ENCODE assay signal across 11 cellular contexts in genomic region chr20:38023181-38024085, GRCh38.
DNase-seq lines count a peak whose midpoint lies in the region; TF ChIP-seq lines count a peak whose summit lies in the region.
"Had no signal": no experiment of that assay in that cellular context is flagged by ENCODE, and none has a peak within 500 bp of the region (broad histone marks: within the 10 kb centered on the region; RNA-seq: fewer than 3 reads in every experiment).

No MANE protein-coding gene starts in this region.

- no peak for TF ChIP-seq CTCF in Loucy (conservative IDR thresholded peaks at IDR 0.05; ENCODE audit: low read length)
- no peak for TF ChIP-seq CTCF in brain microvascular endothelial cell (IDR thresholded peaks at IDR 0.05; ENCODE audit: low read depth, low read length, missing control alignments)
- no peak for TF ChIP-seq CTCF in neutrophil (IDR thresholded peaks at IDR 0.05)

- H3K27ac ChIP-seq in brain microvascular endothelial cell (peak overlapping the region; percentile 70), neutrophil (peak overlapping the region; percentile 62)
- H3K27ac ChIP-seq: parathyroid adenoma had no signal

- H3K4me2 ChIP-seq in Loucy (ENCODE audit: low read depth, low read length, poor library complexity, severe bottlenecking): peak overlapping the region; percentile 30

- H2AFZ ChIP-seq in Loucy (ENCODE audit: low read length): no peak overlapping the region
- H2AFZ ChIP-seq: parathyroid adenoma had no signal

- peaks cover 4% of the 10 kb centered on the region for H3K4me1 ChIP-seq in Loucy (ENCODE audit: insufficient read depth, low read length, poor library complexity, severe bottlenecking)
- H3K4me1 ChIP-seq in neutrophil (ENCODE audit: control insufficient read depth in 1 of 2, insufficient read depth in 1 of 2, low read depth in 1 of 2, low read length in 1 of 2): peaks cover 17 to 18% of the 10 kb centered on the region in 2 experiments
- H3K4me1 ChIP-seq: parathyroid adenoma had no signal

- H3K36me3 ChIP-seq in Loucy (ENCODE audit: insufficient read depth, low read length) (peaks cover 6% of the 10 kb centered on the region; the same call in 1 of the 2 replicates), brain microvascular endothelial cell (replicated peaks) (no peaks in the 10 kb centered on the region), neutrophil (no peaks in the 10 kb centered on the region)

- H3K27me3 ChIP-seq in Loucy (ENCODE audit: insufficient read depth, low read length, poor library complexity, severe bottlenecking) (no peaks in the 10 kb centered on the region), brain microvascular endothelial cell (replicated peaks) (no peaks in the 10 kb centered on the region), neutrophil (no peaks in the 10 kb centered on the region)

- no peaks in the 10 kb centered on the region for H3K9me2 ChIP-seq in Loucy (replicated peaks; ENCODE audit: low read depth, low read length)

- DNase-seq in DMS53 treated with DMSO at 0.1 percent for 48 hours (lab: John Stamatoyannopoulos, UW; ENCODE audit: unreplicated experiment) (peak; percentile 67), brain microvascular endothelial cell (peak; percentile 62), LoVo (ENCODE audit: low spot score) (no peak), NOMO-1 treated with DMSO at 0.1 percent for 48 hours (lab: John Stamatoyannopoulos, UW; ENCODE audit: unreplicated experiment) (no peak)
- DNase-seq in stimulated activated CD4-positive, alpha-beta T cell treated with anti-CD3 and anti-CD28 coated beads, Interleukin-1b, Interleukin-23, amount 100 ng/mL, for 48 hours: no peak
- no peak for DNase-seq in activated CD4-positive, alpha-beta T cell treated with anti-CD3 and anti-CD28 coated beads, Interleukin-2, amount 50 U/mL, for 4 hours
- DNase-seq: activated CD8-positive, alpha-beta memory T cell treated with anti-CD3 and anti-CD28 coated beads, Interleukin-2, amount 50 U/mL, for 48 hours; NCI-H1436 treated with DMSO at 0.1 percent for 48 hours had no signal

- H3F3A ChIP-seq in Loucy (ENCODE audit: low read depth): no peaks in the 10 kb centered on the region

- H3K9ac ChIP-seq in Loucy (ENCODE audit: low read depth, low read length, poor library complexity, severe bottlenecking): no peak overlapping the region
- H3K9ac ChIP-seq: parathyroid adenoma had no signal

- H4K20me1 ChIP-seq in Loucy (ENCODE audit: insufficient read depth, low read length, poor library complexity, severe bottlenecking): peaks cover 22% of the 10 kb centered on the region

- H3K79me2 ChIP-seq in Loucy (ENCODE audit: insufficient read depth, low read length): peaks cover 94% of the 10 kb centered on the region

- H3K4me3 ChIP-seq in Loucy (ENCODE audit: low read length, poor library complexity, severe bottlenecking) (no peak overlapping the region), brain microvascular endothelial cell (ENCODE audit: low read depth, low read length) (no peak overlapping the region), neutrophil (ENCODE audit: low read depth in 1 of 2, low read length in 1 of 2) (no peak overlapping the region)

- H3K9me3 ChIP-seq in Loucy (ENCODE audit: insufficient read depth, low read depth, low read length): peaks cover 7% of the 10 kb centered on the region; the same call in 1 of the 2 replicates
- no peaks in the 10 kb centered on the region for H3K9me3 ChIP-seq in neutrophil

- in situ Hi-C loops in brain microvascular endothelial cell (cut with HindIII; ENCODE audit: low pct_ligation_motif_present, low sequenced_read_pairs): no loop called here

Comparison
In these comparisons a context has a peak if more than half of its experiments do, and no peak if none do; other contexts are left out.
1. DNase-seq: peak in DMS53 treated with DMSO at 0.1 percent for 48 hours (single experiment) and brain microvascular endothelial cell (single experiment); none in stimulated activated CD4-positive, alpha-beta T cell treated with anti-CD3 and anti-CD28 coated beads, Interleukin-1b, Interleukin-23, amount 100 ng/mL, for 48 hours (single experiment), LoVo (single experiment), NOMO-1 treated with DMSO at 0.1 percent for 48 hours (single experiment) and activated CD4-positive, alpha-beta T cell treated with anti-CD3 and anti-CD28 coated beads, Interleukin-2, amount 50 U/mL, for 4 hours (0 of 2).